In the genomic region with DNA sequence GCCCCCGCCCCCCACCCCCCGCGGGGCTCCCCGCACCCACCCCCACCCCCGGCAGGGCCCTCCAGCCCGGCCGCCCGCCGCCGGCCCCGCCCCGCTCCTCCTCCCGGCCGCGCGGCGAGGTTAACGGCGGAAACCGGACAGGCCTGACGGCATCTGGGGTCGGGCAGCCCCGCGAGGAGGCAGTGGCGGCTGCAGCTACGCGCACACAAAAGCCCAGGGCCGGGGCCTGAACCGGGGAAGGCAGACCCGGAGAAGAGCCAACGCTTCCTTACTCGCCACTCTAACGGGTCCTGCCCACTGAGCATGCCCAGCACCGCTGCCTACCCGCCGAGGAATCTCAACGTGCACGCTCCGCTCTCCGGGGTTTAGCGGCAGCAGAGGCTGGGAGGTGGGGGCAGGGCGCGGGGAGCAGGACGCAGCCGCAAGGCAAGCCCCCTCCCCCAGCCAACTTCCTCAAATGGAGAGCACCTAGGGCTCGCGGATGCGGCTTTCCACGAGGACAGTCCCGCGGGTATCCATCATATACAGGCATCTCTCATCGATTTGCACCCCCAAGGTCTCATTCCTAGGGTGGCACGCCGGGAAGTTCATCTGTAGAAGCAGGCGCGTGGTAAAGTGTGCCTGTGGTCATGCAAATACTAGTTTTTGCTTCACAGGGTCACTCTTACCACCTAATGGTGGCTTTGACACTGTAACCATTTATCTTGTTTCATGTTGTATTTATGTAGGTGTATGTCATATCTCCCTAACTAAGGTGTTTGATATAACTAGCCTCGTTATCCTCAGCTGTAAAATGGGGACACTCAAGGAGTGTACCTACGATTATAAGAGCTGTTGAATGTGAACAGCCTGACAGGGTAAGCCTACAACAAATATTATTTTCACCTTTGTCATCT, we compare ENCODE assay signal across 8 cellular contexts. TPM values are rescaled to one million over a fixed set of nuclear protein-coding genes. Genes with fewer than 3 reads are reported as not detected.
DNase-seq lines count a peak whose midpoint lies in the region; ATAC-seq and TF ChIP-seq lines count a peak whose summit lies in the region.

MEMO1 (minus strand) TSS at position 339 of the 896 bp plus-strand sequence. CDS start 761 bp downstream, outside the sequence.

- CTCF ChIA-PET in CD4-positive, alpha-beta memory T cell (lab: Charles Lee; ENCODE audit: partially characterized antibody): no interaction called here

- intact Hi-C loops in CD4-positive, alpha-beta memory T cell (cut with micrococcal nuclease): loop anchor here (1.0 to 2.0 kb wide), 3 partner anchors 28 to 154 kb away; partner anchors contain the start of genes DPY30, SLC30A6 and SPAST

- WGBS in liver: under 1% methylated on average over 58 of the region's 58 CpGs

- peak within 1 kb of the TSS; percentile 74 for H3K27ac ChIP-seq in CD4-positive, alpha-beta memory T cell (ENCODE audit: low read depth, low read length)
- H3K27ac ChIP-seq in liver (ENCODE audit: low read depth in 1 of 2, low read length in 2 of 2): peak within 1 kb of the TSS; percentile 96 to 98

- H3K9me3 ChIP-seq in CD4-positive, alpha-beta memory T cell (ENCODE audit: control insufficient read depth in 1 of 2, low read length in 2 of 2): no peaks in the 10 kb centered on the region
- H3K9me3 ChIP-seq in liver (ENCODE audit: control insufficient read depth in 4 of 4, low read length in 3 of 4): no peaks in the 10 kb centered on the region

- POLR2A ChIA-PET in CD4-positive, alpha-beta memory T cell (lab: Charles Lee; ENCODE audit: partially characterized antibody): interaction anchor here (0.6 to 3.6 kb wide), 9 partner anchors 11 to 806 kb away, joined by 3 to 33 read pairs (median 3); partner anchors contain the start of genes DPY30, SLC30A6, SPAST and TTC27

- H3K4me3 Mint-ChIP-seq in CD4-positive, alpha-beta memory T cell: peak within 1 kb of the TSS; percentile 87 to 96 (median 88)

- peak; percentile 65 for ATAC-seq in GM19452 (IDR thresholded peaks at IDR 0.05; ENCODE audit: unreplicated experiment)
- ATAC-seq in HG03575 (IDR thresholded peaks at IDR 0.05; ENCODE audit: extremely low read depth, insufficient number of reproducible peaks, low FRiP score, unreplicated experiment): peak; percentile 34

- TF ChIP-seq CTCF in liver (IDR thresholded peaks at IDR 0.05; ENCODE audit: low read depth, low read length, missing input control): no peak

- H3K27me3 Mint-ChIP-seq in CD4-positive, alpha-beta memory T cell: no peaks in the 10 kb centered on the region

- no peaks in the 10 kb centered on the region for H3K9me3 Mint-ChIP-seq in CD4-positive, alpha-beta memory T cell

- peak within 1 kb of the TSS; percentile 80 to 88 for H3K4me3 ChIP-seq in CD4-positive, alpha-beta memory T cell (ENCODE audit: low read length in 2 of 2)
- peak within 1 kb of the TSS; percentile 84 to 99 (median 91) for H3K4me3 ChIP-seq in liver (ENCODE audit: low read depth in 1 of 3, low read length in 3 of 3)

- peak within 1 kb of the TSS; percentile 87 to 96 (median 95) for H3K27ac Mint-ChIP-seq in CD4-positive, alpha-beta memory T cell

- peak within 1 kb of the TSS; percentile 70 to 86 for H3K9ac ChIP-seq in liver (ENCODE audit: low read depth in 1 of 2, low read length in 2 of 2)

- H3K27me3 ChIP-seq in CD4-positive, alpha-beta memory T cell (ENCODE audit: insufficient read depth, low read length): no peaks in the 10 kb centered on the region
- H3K27me3 ChIP-seq in liver (ENCODE audit: control insufficient read depth in 4 of 4, insufficient read depth in 4 of 4, low read length in 3 of 4): no peaks in the 10 kb centered on the region

- peak; percentile 91 to 94 (median 93) for DNase-seq in CD4-positive, alpha-beta memory T cell
- peak; percentile 97 for DNase-seq in NCI-H82 (lab: John Stamatoyannopoulos, UW)
- peak; percentile 95 for DNase-seq in activated CD4-positive, alpha-beta T cell treated with anti-CD3 and anti-CD28 coated beads, Interleukin-2, amount 50 U/mL, for 48 hours
- DNase-seq in dermis microvascular lymphatic vessel endothelial cell (ENCODE audit: low read depth in 2 of 2): peak; percentile 88 to 93
- DNase-seq in stimulated activated CD4-positive, alpha-beta T cell treated with anti-CD3 and anti-CD28 coated beads, Interleukin-4, amount 100 ng/mL, for 1 hour: peak; percentile 95

- peak; percentile 41 to 56 for TF ChIP-seq RAD21 in liver (IDR thresholded peaks at IDR 0.05)

- peaks cover 2 to 15% of the 10 kb centered on the region in 2 donors for H3K36me3 Mint-ChIP-seq in CD4-positive, alpha-beta memory T cell

- H3K36me3 ChIP-seq in CD4-positive, alpha-beta memory T cell (ENCODE audit: insufficient read depth, low read length): no peaks in the 10 kb centered on the region
- no peaks in the 10 kb centered on the region for H3K36me3 ChIP-seq in liver (ENCODE audit: control insufficient read depth in 4 of 4, insufficient read depth in 3 of 4, low read depth in 1 of 4, low read length in 3 of 4)

- peaks cover 27 to 47% (median 34%) of the 10 kb centered on the region in 4 donors for H3K4me1 Mint-ChIP-seq in CD4-positive, alpha-beta memory T cell

- peaks cover 40% of the 10 kb centered on the region for H3K4me1 ChIP-seq in CD4-positive, alpha-beta memory T cell (ENCODE audit: insufficient read depth, low read length)
- peaks cover 7 to 42% (median 30%) of the 10 kb centered on the region in 4 donors for H3K4me1 ChIP-seq in liver (ENCODE audit: control insufficient read depth in 4 of 4, insufficient read depth in 4 of 4, low read length in 3 of 4)

TF ChIP-seq in liver, 16 proteins besides CTCF, POLR2A, EP300 and RAD21:
- TF ChIP-seq GABPA (IDR thresholded peaks at IDR 0.05 in 1 of 2, conservative IDR thresholded peaks at IDR 0.05 in 1 of 2): peak in 1 of 2 donors; percentile 61
- peak; percentile 81 for TF ChIP-seq YY1 (IDR thresholded peaks at IDR 0.05)
- TF ChIP-seq TAF1 (conservative IDR thresholded peaks at IDR 0.05): no peak
- peak in 1 of 2 donors; percentile 72 for TF ChIP-seq EGR1 (IDR thresholded peaks at IDR 0.05; ENCODE audit: low read depth in 2 of 2)
- TF ChIP-seq HNF4A (conservative IDR thresholded peaks at IDR 0.05): peak in 1 of 2 donors; percentile 28
- peak; percentile 37 to 56 for TF ChIP-seq RXRA (IDR thresholded peaks at IDR 0.05)
- TF ChIP-seq REST (IDR thresholded peaks at IDR 0.05): peak; percentile 77
- TF ChIP-seq, protein P1, sequence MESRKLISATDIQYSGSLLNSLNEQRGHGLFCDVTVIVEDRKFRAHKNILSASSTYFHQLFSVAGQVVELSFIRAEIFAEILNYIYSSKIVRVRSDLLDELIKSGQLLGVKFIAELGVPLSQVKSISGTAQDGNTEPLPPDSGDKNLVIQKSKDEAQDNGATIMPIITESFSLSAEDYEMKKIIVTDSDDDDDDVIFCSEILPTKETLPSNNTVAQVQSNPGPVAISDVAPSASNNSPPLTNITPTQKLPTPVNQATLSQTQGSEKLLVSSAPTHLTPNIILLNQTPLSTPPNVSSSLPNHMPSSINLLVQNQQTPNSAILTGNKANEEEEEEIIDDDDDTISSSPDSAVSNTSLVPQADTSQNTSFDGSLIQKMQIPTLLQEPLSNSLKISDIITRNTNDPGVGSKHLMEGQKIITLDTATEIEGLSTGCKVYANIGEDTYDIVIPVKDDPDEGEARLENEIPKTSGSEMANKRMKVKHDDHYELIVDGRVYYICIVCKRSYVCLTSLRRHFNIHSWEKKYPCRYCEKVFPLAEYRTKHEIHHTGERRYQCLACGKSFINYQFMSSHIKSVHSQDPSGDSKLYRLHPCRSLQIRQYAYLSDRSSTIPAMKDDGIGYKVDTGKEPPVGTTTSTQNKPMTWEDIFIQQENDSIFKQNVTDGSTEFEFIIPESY (IDR thresholded peaks at IDR 0.05): no peak
- no peak for TF ChIP-seq HNF4G (IDR thresholded peaks at IDR 0.05)
- no peak for TF ChIP-seq FOXA2 (IDR thresholded peaks at IDR 0.05)
- no peak for TF ChIP-seq JUND (IDR thresholded peaks at IDR 0.05)
- TF ChIP-seq ATF3 (IDR thresholded peaks at IDR 0.05): no peak
- TF ChIP-seq NR2F2 (IDR thresholded peaks at IDR 0.05): no peak
- peak; percentile 66 for TF ChIP-seq SP1 (IDR thresholded peaks at IDR 0.05)
- peak; percentile 72 for TF ChIP-seq MAX (IDR thresholded peaks at IDR 0.05)
- no peak for TF ChIP-seq FOXA1 (IDR thresholded peaks at IDR 0.05)

RNA-seq across cellular contexts. Expression of gene MEMO1, which starts in this region (rescaled TPM):
- total RNA-seq in CD4-positive, alpha-beta memory T cell: 10 to 100 TPM; 42.0 to 45.1 TPM
- polyA plus RNA-seq in CD4-positive, alpha-beta memory T cell: 10 to 100 TPM; 31.0 to 42.7 TPM
- total RNA-seq in dermis microvascular lymphatic vessel endothelial cell: 34.4 and 39.7 TPM in 2 replicates
- 10 to 100 TPM; 26.0 to 28.6 TPM for total RNA-seq in liver
- polyA plus RNA-seq in liver: 10 to 100 TPM; 22.4 to 32.9 TPM

Comparison
In these comparisons a context has a peak if more than half of its experiments do, and no peak if none do; other contexts are left out.
1. Peak in every context shown above with its lines: DNase-seq, ATAC-seq, H3K4me3 ChIP-seq and H3K27ac ChIP-seq.